14 cellular contexts compared by ENCODE assay signal in genomic region chr15:41241251-41241964, GRCh38. TPM values are rescaled to one million over a fixed set of nuclear protein-coding genes. Genes with fewer than 3 reads are reported as not detected.
DNase-seq lines count a peak whose midpoint lies in the region; ATAC-seq, FAIRE-seq and TF ChIP-seq lines count a peak whose summit lies in the region.
"Had no signal": no experiment of that assay in that cellular context is flagged by ENCODE, and none has a peak within 500 bp of the region (broad histone marks: within the 10 kb centered on the region; RNA-seq: fewer than 3 reads in every experiment).

No MANE protein-coding gene starts in this region.

- no peaks in the 10 kb centered on the region for H3K27me3 Mint-ChIP-seq in Caco-2 (ENCODE audit: insufficient read depth, unreplicated experiment)
- H3K27me3 Mint-ChIP-seq in stimulated activated naive CD8-positive, alpha-beta T cell treated with anti-CD3 and anti-CD28 coated beads, Interleukin-15, amount 100 ng/mL, for 72 hours, result no peaks in the 10 kb centered on the region
- H3K27me3 Mint-ChIP-seq: activated naive CD8-positive, alpha-beta T cell treated with anti-CD3 and anti-CD28 coated beads for 36 hours; CD4-positive, alpha-beta T cell had no signal

- peaks cover 18% of the 10 kb centered on the region for H3K36me3 Mint-ChIP-seq in Caco-2 (ENCODE audit: insufficient read depth, unreplicated experiment)
- H3K36me3 Mint-ChIP-seq: activated naive CD8-positive, alpha-beta T cell treated with anti-CD3 and anti-CD28 coated beads for 36 hours had no signal

- peak; percentile 92 for FAIRE-seq in K562 (lab: Jason Lieb, UNC)
- FAIRE-seq: H1 had no signal

- WGBS in K562 (ENCODE audit: insufficient coverage, low coverage, missing lambda C conversion rate), result 36% methylated on average over 6 of the region's 6 CpGs
- 43% methylated on average over 5 of the region's 6 CpGs for WGBS in right lobe of liver (ENCODE audit: insufficient coverage, low coverage, low lambda C conversion rate, missing lambda C conversion rate)
- 87% methylated on average over 6 of the region's 6 CpGs for WGBS in smooth muscle cell (ENCODE audit: low lambda C conversion rate)

- CTCF ChIA-PET in Caco-2 (lab: Charles Lee), result interaction anchor here (1.0 kb wide), 1 partner anchor 10 kb away, joined by 6 read pairs; the partner anchor contains the start of gene CHP1
- CTCF ChIA-PET in K562 (lab: Yijun Ruan, JAX; ENCODE audit: low intra/inter-chr PET ratio), result no interaction called here

- H3K36me3 ChIP-seq in Caco-2 (ENCODE audit: control insufficient read depth, insufficient read depth, low read length) (no peaks in the 10 kb centered on the region), K562 (ENCODE audit: control insufficient read depth, insufficient read depth, low read length) (peaks cover 46% of the 10 kb centered on the region), right lobe of liver (peaks cover 0 to 29% (median 6%) of the 10 kb centered on the region in 4 donors), smooth muscle cell (ENCODE audit: low read depth) (peaks cover 6% of the 10 kb centered on the region)

- H3K79me2 ChIP-seq in K562 (ENCODE audit: control insufficient read depth, insufficient read depth, low read length) (peaks cover 12% of the 10 kb centered on the region; the same call in 2 of the 3 replicates), smooth muscle cell (ENCODE audit: low read depth) (peaks cover 31% of the 10 kb centered on the region)

- peak overlapping the region; percentile 42 for H3K27ac Mint-ChIP-seq in Caco-2 (ENCODE audit: unreplicated experiment)
- no peak overlapping the region for H3K27ac Mint-ChIP-seq in stimulated activated naive CD8-positive, alpha-beta T cell treated with anti-CD3 and anti-CD28 coated beads, Interleukin-15, amount 100 ng/mL, for 72 hours
- H3K27ac Mint-ChIP-seq: activated naive CD8-positive, alpha-beta T cell treated with anti-CD3 and anti-CD28 coated beads for 36 hours; CD4-positive, alpha-beta T cell had no signal

- H3K4me1 Mint-ChIP-seq in Caco-2 (ENCODE audit: low read depth, unreplicated experiment), result peaks cover 4% of the 10 kb centered on the region
- H3K4me1 Mint-ChIP-seq in stimulated activated naive CD8-positive, alpha-beta T cell treated with anti-CD3 and anti-CD28 coated beads, Interleukin-15, amount 100 ng/mL, for 72 hours, result peaks cover 4% of the 10 kb centered on the region

- H3K4me1 ChIP-seq in Caco-2, result peaks cover 20% of the 10 kb centered on the region
- H3K4me1 ChIP-seq in K562 (replicated peaks in 1 of 2; ENCODE audit: control insufficient read depth in 2 of 2, insufficient read depth in 2 of 2, low read length in 2 of 2), result peaks cover 4 to 10% of the 10 kb centered on the region in 2 experiments; a peak in 4 of 5 replicates
- peaks cover 0 to 26% (median 11%) of the 10 kb centered on the region in 4 donors for H3K4me1 ChIP-seq in right lobe of liver
- H3K4me1 ChIP-seq in smooth muscle cell (ENCODE audit: low read depth), result no peaks in the 10 kb centered on the region

- intact Hi-C loops in Caco-2 (cut with micrococcal nuclease; ENCODE audit: unreplicated experiment) (loop anchor here (1.0 kb wide), 1 partner anchor 15 kb away; no protein-coding TSS in a partner anchor), K562 (cut with micrococcal nuclease) (no loop called here), right lobe of liver (cut with DNase I) (no loop called here)

- peak overlapping the region; percentile 40 for H3K4me3 Mint-ChIP-seq in Caco-2 (ENCODE audit: unreplicated experiment)
- H3K4me3 Mint-ChIP-seq in stimulated activated naive CD8-positive, alpha-beta T cell treated with anti-CD3 and anti-CD28 coated beads, Interleukin-15, amount 100 ng/mL, for 72 hours, result no peak overlapping the region
- H3K4me3 Mint-ChIP-seq: activated naive CD8-positive, alpha-beta T cell treated with anti-CD3 and anti-CD28 coated beads for 36 hours; CD4-positive, alpha-beta T cell had no signal

- in situ Hi-C loops in K562 (cut with MboI), result no loop called here

- 0 out of 2 replicates have a peak overlapping the region, but pooled peaks have one; percentile 0 for H2AFZ ChIP-seq in K562 (ENCODE audit: low read depth, low read length)
- H2AFZ ChIP-seq in smooth muscle cell (ENCODE audit: low read depth), result no peak overlapping the region

- H3K9me1 ChIP-seq in K562 (ENCODE audit: control insufficient read depth, insufficient read depth, low read length), result peaks cover 3% of the 10 kb centered on the region

- H4K20me1 ChIP-seq in K562 (replicated peaks; ENCODE audit: control insufficient read depth, insufficient read depth, low read length), result 0 out of 2 replicates have a peak, but pooled peaks cover 3% of the 10 kb centered on the region
- H4K20me1 ChIP-seq in smooth muscle cell (ENCODE audit: low read depth), result peaks cover 52% of the 10 kb centered on the region

- no peak for TF ChIP-seq EP300 in K562 (IDR thresholded peaks at IDR 0.05; ENCODE audit: low read length)

- H3K4me3 ChIP-seq in Caco-2 (ENCODE audit: low read depth, low read length) (no peak overlapping the region), K562 (no peak overlapping the region), right lobe of liver (no peak overlapping the region), smooth muscle cell (no peak overlapping the region)
- H3K4me3 ChIP-seq: esophagus muscularis mucosa had no signal

- TF ChIP-seq RAD21 in K562 (CRISPR knock-in tag; conservative IDR thresholded peaks at IDR 0.05 in 1 of 2, IDR thresholded peaks at IDR 0.05 in 1 of 2), result no peak

- DNase-seq in Caco-2, result peak; percentile 40 to 45
- peak; percentile 63 to 86 for DNase-seq in NCI-H2081 (lab: John Stamatoyannopoulos, UW)
- DNase-seq in K562 (ENCODE audit: extremely low read depth in 1 of 4, low spot score in 3 of 4), result peak; percentile 17 to 62 (median 28)
- DNase-seq in right lobe of liver, result peak in 1 of 3 donors; percentile 60
- no peak for DNase-seq in stimulated activated naive CD8-positive, alpha-beta T cell treated with anti-CD3 and anti-CD28 coated beads, Interleukin-15, amount 100 ng/mL, for 72 hours
- DNase-seq in smooth muscle cell (lab: John Stamatoyannopoulos, UW; ENCODE audit: unreplicated experiment), result no peak
- DNase-seq: activated CD4-positive, alpha-beta T cell treated with anti-CD3 and anti-CD28 coated beads for 4 hours; activated naive CD8-positive, alpha-beta T cell treated with anti-CD3 and anti-CD28 coated beads for 36 hours; CD4-positive, alpha-beta T cell; stimulated activated CD4-positive, alpha-beta T cell treated with anti-CD3 and anti-CD28 coated beads, Interleukin-15, amount 100 ng/mL, for 24 hours had no signal

- TF ChIP-seq POLR2A in K562 (conservative IDR thresholded peaks at IDR 0.05) (no peak), right lobe of liver (IDR thresholded peaks at IDR 0.05) (no peak)

- H3K9ac ChIP-seq in K562 (ENCODE audit: insufficient read depth in 1 of 2, low read depth in 2 of 2, low read length in 2 of 2), result peak overlapping the region; percentile 4 to 46; a peak in 2 of 4 replicates
- H3K9ac ChIP-seq in smooth muscle cell (ENCODE audit: low read depth), result no peak overlapping the region

- H3F3A ChIP-seq in smooth muscle cell (ENCODE audit: low read depth), result no peaks in the 10 kb centered on the region

- H3K9me3 ChIP-seq in Caco-2 (no peaks in the 10 kb centered on the region), K562 (replicated peaks; ENCODE audit: control insufficient read depth, insufficient read depth, low read depth, low read length) (no peaks in the 10 kb centered on the region), right lobe of liver (no peaks in the 10 kb centered on the region), smooth muscle cell (replicated peaks; ENCODE audit: low read depth) (no peaks in the 10 kb centered on the region)
- H3K9me3 ChIP-seq: esophagus muscularis mucosa had no signal

- POLR2A ChIA-PET in Caco-2 (lab: Charles Lee), result interaction anchor here (1.7 kb wide), 1 partner anchor 10 kb away, joined by 6 read pairs; the partner anchor contains the start of gene CHP1
- POLR2A ChIA-PET in K562 (lab: Yijun Ruan, JAX), result interaction anchor here (0.5 to 1.4 kb wide), 3 partner anchors 8 to 261 kb away, joined by 4 to 9 read pairs (median 4); partner anchors contain the start of genes CHP1 and EXD1

- peak overlapping the region; percentile 46; the same call in 1 of the 2 replicates for H3K4me2 ChIP-seq in K562 (ENCODE audit: insufficient read depth, low read length)
- no peak overlapping the region for H3K4me2 ChIP-seq in smooth muscle cell

- H3K27me3 ChIP-seq in Caco-2 (replicated peaks; ENCODE audit: control insufficient read depth, insufficient read depth, low read length) (no peaks in the 10 kb centered on the region), K562 (ENCODE audit: control insufficient read depth in 2 of 2, insufficient read depth in 2 of 2, low read length in 2 of 2) (no peaks in the 10 kb centered on the region), right lobe of liver (no peaks in the 10 kb centered on the region), smooth muscle cell (ENCODE audit: low read depth) (no peaks in the 10 kb centered on the region)
- H3K27me3 ChIP-seq: esophagus muscularis mucosa had no signal

- TF ChIP-seq CTCF in Caco-2 (IDR thresholded peaks at IDR 0.05; ENCODE audit: insufficient read depth in 1 of 2, low read depth in 1 of 2, low read length in 1 of 2, severe bottlenecking in 1 of 2, unreplicated experiment in 1 of 2) (no peak), K562 (IDR thresholded peaks at IDR 0.05 in 2 of 3, conservative IDR thresholded peaks at IDR 0.05 in 1 of 3; ENCODE audit: insufficient read depth in 2 of 3, low read depth in 1 of 3, low read length in 3 of 3) (no peak), right lobe of liver (IDR thresholded peaks at IDR 0.05) (no peak), smooth muscle cell (IDR thresholded peaks at IDR 0.05; ENCODE audit: borderline replicate concordance, insufficient read depth, poor library complexity, severe bottlenecking) (no peak)

- H3K27ac ChIP-seq in K562 (ENCODE audit: extremely low read depth, low read depth, low read length), result peak overlapping the region; percentile 24
- H3K27ac ChIP-seq in right lobe of liver, result peak overlapping the region in 2 of 3 donors; percentile 40 to 76
- H3K27ac ChIP-seq in smooth muscle cell (ENCODE audit: low read depth), result no peak overlapping the region
- H3K27ac ChIP-seq: esophagus muscularis mucosa had no signal

- ATAC-seq in K562, result peak; percentile 74
- ATAC-seq in right lobe of liver, result peak; percentile 78 to 92 (median 84)
- no peak for ATAC-seq in GM19455 (IDR thresholded peaks at IDR 0.05; ENCODE audit: unreplicated experiment)
- ATAC-seq in stimulated activated naive CD8-positive, alpha-beta T cell treated with anti-CD3 and anti-CD28 coated beads, Interleukin-15, amount 100 ng/mL, for 72 hours, result no peak
- ATAC-seq in HG02623 (IDR thresholded peaks at IDR 0.05; ENCODE audit: unreplicated experiment), result no peak

- H3K9me3 Mint-ChIP-seq in Caco-2 (ENCODE audit: unreplicated experiment), result no peaks in the 10 kb centered on the region
- no peaks in the 10 kb centered on the region for H3K9me3 Mint-ChIP-seq in stimulated activated naive CD8-positive, alpha-beta T cell treated with anti-CD3 and anti-CD28 coated beads, Interleukin-15, amount 100 ng/mL, for 72 hours
- H3K9me3 Mint-ChIP-seq: activated naive CD8-positive, alpha-beta T cell treated with anti-CD3 and anti-CD28 coated beads for 36 hours; CD4-positive, alpha-beta T cell had no signal

- TSS peak; percentile 53 for BruUV-seq in Caco-2 (replicated peaks; lab: Mats Ljungman, UMichigan)
- no TSS peak for BruUV-seq in K562 (replicated peaks; lab: Mats Ljungman, UMichigan)

RNA-seq across cellular contexts. Expression of gene CHP1, which starts 10.3 kb away (rescaled TPM):
- total RNA-seq in Caco-2 (2022) (129 and 139 TPM in 2 replicates), K562 (2014; rRNA removed) (61.6 and 77.7 TPM in 2 replicates), K562 (2014; rRNA removed; fragmentation: Illumina TruSeq; extraction: Trizol) (63.6 and 68.7 TPM in 2 replicates), K562 (2015; rRNA removed; fragmentation: Illumina TruSeq; extraction: Trizol) (67.6 and 69.3 TPM in 2 replicates), K562 (2021) (74.2 and 82.5 TPM in 2 replicates), right lobe of liver (100 to 1,000 TPM; 137 to 270 (median 205) TPM), smooth muscle cell (89.5 and 142 TPM in 2 replicates)
- total RNA-seq in K562 (2011; cell fraction: chromatin; rRNA removed; ENCODE audit: low replicate concordance), result 21.4 and 25.8 TPM in 2 replicates
- total RNA-seq in K562 (2011; cell fraction: nucleolus; rRNA removed), result 10.4 and 15.0 TPM in 2 replicates
- 25.0 and 30.4 TPM in 2 replicates for total RNA-seq in K562 (2011; cell fraction: nucleoplasm; rRNA removed)
- polyA plus RNA-seq in K562 (2011; rRNA removed) (49.7 and 71.8 TPM in 2 replicates), K562 (2014; fragmentation: Illumina TruSeq; extraction: Trizol) (67.0 and 67.4 TPM in 2 replicates), K562 (2014; fragmentation: Nextera tagmentation; extraction: Ambion mirVana) (10 to 100 TPM; 75.8 to 83.4 TPM), K562 (2014; rRNA removed) (31.7 and 41.3 TPM in 2 replicates), smooth muscle cell (22.1 and 28.0 TPM in 2 replicates)
- polyA plus RNA-seq in K562 (2011; cell fraction: cytosol; rRNA removed), result 29.5 and 60.9 TPM in 2 replicates
- 9.7 and 16.8 TPM in 2 replicates for polyA plus RNA-seq in K562 (2011; cell fraction: nucleus; rRNA removed)
- polyA plus RNA-seq in K562 (2012), result 56.6 and 61.2 TPM in 2 replicates
- polyA minus RNA-seq in K562 (2011; rRNA and poly(A)+ RNA removed), result 75.5 and 113 TPM in 2 replicates
- polyA minus RNA-seq in K562 (2011; cell fraction: cytosol; rRNA and poly(A)+ RNA removed), result 62.4 and 104 TPM in 2 replicates
- polyA minus RNA-seq in K562 (2011; cell fraction: nucleus; rRNA and poly(A)+ RNA removed), result 5.1 and 9.6 TPM in 2 replicates

RNA-seq across cellular contexts. Expression of gene EXD1, which starts 10.9 kb away (rescaled TPM):
- total RNA-seq in Caco-2 (2022) (not detected in 2 replicates), K562 (2014; rRNA removed) (not detected in 2 replicates), K562 (2014; rRNA removed; fragmentation: Illumina TruSeq; extraction: Trizol) (not detected in 2 replicates), K562 (2015; rRNA removed; fragmentation: Illumina TruSeq; extraction: Trizol) (not detected in 2 replicates), K562 (2021) (not detected in 2 replicates), right lobe of liver (under 1 TPM in 1 of 6 experiments, not detected in 5; 0.22 TPM), smooth muscle cell (0.04 TPM in 1 of 2 replicates, not detected in the other)
- total RNA-seq in K562 (2011; cell fraction: chromatin; rRNA removed; ENCODE audit: low replicate concordance), result not detected in 2 replicates
- not detected in 2 replicates for total RNA-seq in K562 (2011; cell fraction: nucleolus; rRNA removed)
- not detected in 2 replicates for total RNA-seq in K562 (2011; cell fraction: nucleoplasm; rRNA removed)
- polyA plus RNA-seq in K562 (2011; rRNA removed) (0.03 TPM in 1 of 2 replicates, not detected in the other), K562 (2014; fragmentation: Illumina TruSeq; extraction: Trizol) (not detected in 2 replicates), K562 (2014; fragmentation: Nextera tagmentation; extraction: Ambion mirVana) (not detected), K562 (2014; rRNA removed) (not detected in 2 replicates), smooth muscle cell (0.22 TPM in 1 of 2 replicates, not detected in the other)
- polyA plus RNA-seq in K562 (2011; cell fraction: cytosol; rRNA removed), result not detected in 2 replicates
- polyA plus RNA-seq in K562 (2011; cell fraction: nucleus; rRNA removed), result not detected in 2 replicates
- polyA plus RNA-seq in K562 (2012), result not detected in 2 replicates
- not detected in 2 replicates for polyA minus RNA-seq in K562 (2011; rRNA and poly(A)+ RNA removed)
- polyA minus RNA-seq in K562 (2011; cell fraction: cytosol; rRNA and poly(A)+ RNA removed), result not detected in 2 replicates
- not detected in 2 replicates for polyA minus RNA-seq in K562 (2011; cell fraction: nucleus; rRNA and poly(A)+ RNA removed)
- total RNA-seq: activated naive CD8-positive, alpha-beta T cell treated with anti-CD3 and anti-CD28 coated beads for 36 hours; CD4-positive, alpha-beta T cell; esophagus muscularis mucosa had no signal

Comparison
In these comparisons a context has a peak if more than half of its experiments do, and no peak if none do; other contexts are left out.
1. DNase-seq: peak in Caco-2 (2 of 2), NCI-H2081 (2 of 2) and K562 (4 of 4); none in stimulated activated naive CD8-positive, alpha-beta T cell treated with anti-CD3 and anti-CD28 coated beads, Interleukin-15, amount 100 ng/mL, for 72 hours (0 of 2) and smooth muscle cell (single experiment).
2. ATAC-seq: peak in K562 (single experiment) and right lobe of liver (4 of 4); none in GM19455 (single experiment), stimulated activated naive CD8-positive, alpha-beta T cell treated with anti-CD3 and anti-CD28 coated beads, Interleukin-15, amount 100 ng/mL, for 72 hours (single experiment) and HG02623 (single experiment).